ENCODE assay signal across 22 cellular contexts in the genomic region with DNA sequence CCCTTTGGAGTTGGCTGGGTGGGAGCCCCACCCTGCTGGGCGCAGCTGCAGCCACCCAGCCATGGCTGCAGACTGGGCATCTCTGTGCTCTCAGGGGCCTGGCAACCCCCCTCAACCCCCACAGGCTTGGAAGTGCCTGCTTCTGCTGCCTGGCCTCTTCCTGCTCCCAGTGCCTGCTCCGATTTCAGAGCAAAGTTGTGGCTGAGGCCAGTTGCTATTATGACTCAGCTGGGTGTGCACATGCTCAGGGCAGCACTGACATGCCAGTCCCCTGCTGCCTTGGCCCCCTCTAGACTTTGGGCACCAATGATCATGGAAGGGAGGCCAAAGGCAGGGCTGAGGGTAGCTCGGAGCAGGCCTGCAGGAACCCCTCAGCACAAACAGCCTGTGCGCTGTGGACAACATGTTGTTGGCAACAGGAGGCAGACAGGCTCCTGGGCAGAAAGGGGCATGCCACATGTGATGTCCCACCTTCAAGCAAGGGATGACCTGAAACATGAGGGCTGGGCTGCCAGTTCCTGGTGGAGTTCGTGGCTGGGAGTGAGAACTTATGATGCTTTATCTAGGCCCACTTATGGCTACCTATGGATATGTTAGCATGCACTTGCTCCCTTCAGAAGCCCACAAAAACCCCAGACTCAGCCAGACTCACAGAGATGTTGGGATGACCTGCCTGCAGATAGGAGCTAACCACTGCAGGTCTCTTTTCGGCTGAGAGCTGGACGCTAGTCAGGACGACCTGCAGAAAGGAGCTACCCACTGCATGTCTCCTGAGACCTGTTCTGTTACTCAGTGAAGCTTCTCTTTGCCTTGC.
DNase-seq lines count a peak whose midpoint lies in the region; ATAC-seq, FAIRE-seq and TF ChIP-seq lines count a peak whose summit lies in the region.
"Had no signal": no experiment of that assay in that cellular context is flagged by ENCODE, and none has a peak within 500 bp of the region (broad histone marks: within the 10 kb centered on the region; RNA-seq: fewer than 3 reads in every experiment).

No MANE protein-coding gene starts in this region.

- H3K4me3 Mint-ChIP-seq in MCF 10A (ENCODE audit: unreplicated experiment) (no peak overlapping the region), immature natural killer cell (no peak overlapping the region)
- H3K4me3 Mint-ChIP-seq: CD4-positive, alpha-beta T cell had no signal

- H3K9ac ChIP-seq in mammary epithelial cell (ENCODE audit: insufficient read depth, low read length) = no peak overlapping the region
- H3K9ac ChIP-seq: KMS-11 had no signal

- H3K4me2 ChIP-seq in mammary epithelial cell (ENCODE audit: insufficient read depth, low read depth, low read length) = no peak overlapping the region
- H3K4me2 ChIP-seq: KMS-11 had no signal

- H3K27me3 ChIP-seq in mammary epithelial cell (ENCODE audit: insufficient read depth, low read length) (no peaks in the 10 kb centered on the region), bronchial epithelial cell (ENCODE audit: control insufficient read depth, insufficient read depth, low read length) (no peaks in the 10 kb centered on the region)
- H3K27me3 ChIP-seq: ascending aorta, dorsolateral prefrontal cortex, upper lobe of left lung had no signal

- H3K36me3 Mint-ChIP-seq in MCF 10A (ENCODE audit: insufficient read depth, unreplicated experiment) = no peaks in the 10 kb centered on the region
- H3K36me3 Mint-ChIP-seq in immature natural killer cell = no peaks in the 10 kb centered on the region
- H3K36me3 Mint-ChIP-seq: activated naive CD4-positive, alpha-beta T cell treated with anti-CD3 and anti-CD28 coated beads, Interleukin-2, amount 50 U/mL, for 72 hours had no signal

- H3K36me3 ChIP-seq in mammary epithelial cell (ENCODE audit: insufficient read depth, low read length) (no peaks in the 10 kb centered on the region), bronchial epithelial cell (ENCODE audit: control insufficient read depth, insufficient read depth, low read length) (no peaks in the 10 kb centered on the region)
- H3K36me3 ChIP-seq: ascending aorta, upper lobe of left lung had no signal

- 83% methylated on average over 6 of the region's 8 CpGs for WGBS in mammary epithelial cell (ENCODE audit: low coverage, missing lambda C conversion rate)

- CTCF ChIA-PET in mammary epithelial cell (lab: Charles Lee; ENCODE audit: low non-redundant PET) (no interaction called here), MCF 10A (lab: Yijun Ruan, JAX) (interaction anchor here (1.4 kb wide), 1 partner anchor 49 kb away, joined by 5 read pairs; no protein-coding TSS in a partner anchor)

- peaks cover 44% of the 10 kb centered on the region for H3K4me1 ChIP-seq in mammary epithelial cell (ENCODE audit: insufficient read depth, low read length)
- H3K4me1 ChIP-seq: ascending aorta, upper lobe of left lung had no signal

- H3K4me3 ChIP-seq in mammary epithelial cell (replicated peaks in 1 of 3; ENCODE audit: insufficient read depth in 1 of 3, low read depth in 2 of 3, low read length in 3 of 3) (no peak overlapping the region), bronchial epithelial cell (ENCODE audit: low read depth, low read length) (no peak overlapping the region)
- H3K4me3 ChIP-seq: ascending aorta, dorsolateral prefrontal cortex, upper lobe of left lung had no signal

- in situ Hi-C loops in mammary epithelial cell (cut with MboI; ENCODE audit: low sequenced_read_pairs in 2 of 2) = no loop called here

- H3K27ac ChIP-seq in mammary epithelial cell (ENCODE audit: insufficient read depth, low read depth, low read length) = no peak overlapping the region
- H3K27ac ChIP-seq: 22Rv1, ascending aorta, dorsolateral prefrontal cortex, epithelial cell of prostate, KMS-11, upper lobe of left lung had no signal

- ATAC-seq in GM18519 (IDR thresholded peaks at IDR 0.05; ENCODE audit: low FRiP score, unreplicated experiment) (no peak), GM19452 (IDR thresholded peaks at IDR 0.05; ENCODE audit: unreplicated experiment) (no peak)
- ATAC-seq: activated naive CD4-positive, alpha-beta T cell treated with anti-CD3 and anti-CD28 coated beads, Interleukin-2, amount 50 U/mL, for 72 hours had no signal

- H3K4me1 Mint-ChIP-seq in MCF 10A (ENCODE audit: insufficient read depth, unreplicated experiment) (peaks cover 16% of the 10 kb centered on the region), immature natural killer cell (no peaks in the 10 kb centered on the region)

- POLR2A ChIA-PET in MCF 10A (lab: Yijun Ruan, JAX) = no interaction called here

- BruUV-seq in mammary epithelial cell (replicated peaks; lab: Mats Ljungman, UMichigan) (no TSS peak), MCF 10A (replicated peaks; lab: Mats Ljungman, UMichigan) (no TSS peak)

- peak overlapping the region; percentile 18 for H2AFZ ChIP-seq in mammary epithelial cell (ENCODE audit: low read depth, low read length)

- peak; percentile 43 for FAIRE-seq in bronchial epithelial cell (lab: Jason Lieb, UNC)
- FAIRE-seq: frontal cortex, islet of Langerhans had no signal

- no peaks in the 10 kb centered on the region for H3K9me3 ChIP-seq in mammary epithelial cell (replicated peaks; ENCODE audit: insufficient read depth, low read length)
- H3K9me3 ChIP-seq: ascending aorta, upper lobe of left lung had no signal

- TF ChIP-seq CTCF in mammary epithelial cell (conservative IDR thresholded peaks at IDR 0.05 in 1 of 2, IDR thresholded peaks at IDR 0.05 in 1 of 2; ENCODE audit: extremely low read depth in 1 of 2, insufficient read depth in 1 of 2, low read depth in 1 of 2, low read length in 2 of 2) (no peak), MCF 10A (IDR thresholded peaks at IDR 0.05; ENCODE audit: unreplicated experiment) (no peak), bronchial epithelial cell (IDR thresholded peaks at IDR 0.05; ENCODE audit: insufficient read depth, low read length, severe bottlenecking) (no peak)

- intact Hi-C loops in mammary epithelial cell (cut with micrococcal nuclease) = no loop called here
- intact Hi-C loops in MCF 10A (cut with micrococcal nuclease) = no loop called here

- H3K27ac Mint-ChIP-seq in MCF 10A (ENCODE audit: low read depth, unreplicated experiment) (no peak overlapping the region), immature natural killer cell (no peak overlapping the region)
- H3K27ac Mint-ChIP-seq: activated naive CD4-positive, alpha-beta T cell treated with anti-CD3 and anti-CD28 coated beads, Interleukin-2, amount 50 U/mL, for 72 hours; CD4-positive, alpha-beta T cell; progenitor cell of endocrine pancreas had no signal

- H3K79me2 ChIP-seq in mammary epithelial cell (ENCODE audit: insufficient read depth, low read length) = no peaks in the 10 kb centered on the region

- H3K9me3 Mint-ChIP-seq in MCF 10A (ENCODE audit: unreplicated experiment) (no peaks in the 10 kb centered on the region), immature natural killer cell (peaks cover 0 to 1% (median 0%) of the 10 kb centered on the region in 6 donors)
- H3K9me3 Mint-ChIP-seq: activated naive CD4-positive, alpha-beta T cell treated with anti-CD3 and anti-CD28 coated beads, Interleukin-2, amount 50 U/mL, for 72 hours; CD4-positive, alpha-beta T cell had no signal

- dilution Hi-C loops in mammary epithelial cell (cut with HindIII; ENCODE audit: low sequenced_read_pairs) = loop anchor here (5.0 kb wide), 1 partner anchor 44 kb away; no protein-coding TSS in a partner anchor

- H3K27me3 Mint-ChIP-seq in MCF 10A (ENCODE audit: insufficient read depth, unreplicated experiment) (no peaks in the 10 kb centered on the region), immature natural killer cell (ENCODE audit: low read depth in 3 of 3) (peaks cover 2 to 10% (median 7%) of the 10 kb centered on the region in 3 donors)
- H3K27me3 Mint-ChIP-seq: CD4-positive, alpha-beta T cell; progenitor cell of endocrine pancreas had no signal

- DNase-seq in mammary epithelial cell (peak; percentile 32), MCF 10A (ENCODE audit: unreplicated experiment) (no peak), bronchial epithelial cell (ENCODE audit: low read depth) (peak; percentile 51), kidney tubule cell (ENCODE audit: low spot score) (peak; percentile 16), SHP77 (lab: John Stamatoyannopoulos, UW) (no peak), immature natural killer cell (no peak)
- DNase-seq: CD4-positive, alpha-beta T cell; dorsolateral prefrontal cortex; hippocampal formation; NCI-H1694 treated with DMSO at 0.1 percent for 48 hours; NCI-H748 treated with DMSO at 0.1 percent for 48 hours had no signal

- H4K20me1 ChIP-seq in mammary epithelial cell (ENCODE audit: insufficient read depth, low read length) = no peaks in the 10 kb centered on the region

Comparison
In these comparisons a context has a peak if more than half of its experiments do, and no peak if none do; other contexts are left out.
1. DNase-seq: peak in mammary epithelial cell (single experiment), bronchial epithelial cell (single experiment) and kidney tubule cell (single experiment); none in MCF 10A (single experiment), SHP77 (0 of 2) and immature natural killer cell (0 of 3).